Comparison of ENCODE assay signal across 27 cellular contexts in the genomic region with DNA sequence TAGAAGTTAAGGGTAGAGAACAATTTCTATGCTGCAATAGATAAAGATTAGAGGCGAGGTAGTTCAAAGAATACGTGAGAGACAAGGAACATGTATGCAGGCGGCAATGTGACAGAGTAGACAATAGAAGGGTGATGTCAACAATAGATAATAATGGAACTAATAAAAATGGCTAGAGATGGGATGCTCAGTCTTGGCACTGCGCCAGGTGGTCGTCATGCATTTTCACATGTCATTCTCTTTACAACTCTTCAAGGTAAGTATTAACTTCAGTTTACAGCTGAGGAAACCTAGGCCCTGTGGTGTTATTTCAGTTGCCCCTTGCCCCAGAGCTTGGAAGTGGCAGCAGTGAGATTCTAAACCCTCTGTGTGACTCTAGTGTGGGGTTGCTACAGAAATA.
"Had no signal": no experiment of that assay in that cellular context is flagged by ENCODE, and none has a peak within 500 bp of the region (broad histone marks: within the 10 kb centered on the region; RNA-seq: fewer than 3 reads in every experiment).

No MANE protein-coding gene starts in this region.

- H3K4me2 ChIP-seq: SK-N-SH had no signal

- H3K36me3 Mint-ChIP-seq: activated naive CD4-positive, alpha-beta T cell treated with anti-CD3 and anti-CD28 coated beads, Interleukin-2, amount 10 ng/mL, durations not matched to agents 7 days and 5 days; activated naive CD8-positive, alpha-beta T cell treated with anti-CD3 and anti-CD28 coated beads for 36 hours had no signal

- H3K27me3 ChIP-seq: brain microvascular endothelial cell, cardiac muscle cell, Peyer's patch, SJCRH30 had no signal

- H3K4me1 ChIP-seq: Peyer's patch had no signal

- ATAC-seq: activated CD4-positive, CD25-positive, alpha-beta regulatory T cell treated with anti-CD3 and anti-CD28 coated beads, Interleukin-2, amount 50 U/mL, for 24 hours; activated CD8-positive, alpha-beta T cell treated with anti-CD3 and anti-CD28 coated beads for 36 hours; activated T-cell treated with anti-CD3 and anti-CD28 coated beads, Interleukin-2, amount 50 U/mL, for 72 hours had no signal

- H3K9me3 Mint-ChIP-seq: activated CD8-positive, alpha-beta T cell treated with anti-CD3 and anti-CD28 coated beads for 36 hours; activated naive CD4-positive, alpha-beta T cell treated with anti-CD3 and anti-CD28 coated beads, Interleukin-2, amount 10 ng/mL, durations not matched to agents 7 days and 5 days; activated naive CD8-positive, alpha-beta T cell treated with anti-CD3 and anti-CD28 coated beads for 36 hours; activated T-cell treated with anti-CD3 and anti-CD28 coated beads, Interleukin-2, amount 50 U/mL, for 72 hours; activated T-helper 2 cell treated with anti-CD3 and anti-CD28 coated beads, Interferon-gamma antibody, Interleukin-2, Interleukin-4, amounts not matched to agents 10 μg/mL and 5 μg/mL and 100 μg/mL, durations not matched to agents 14 hours and 24 hours and 36 hours had no signal

- H3K27ac Mint-ChIP-seq: activated CD8-positive, alpha-beta T cell treated with anti-CD3 and anti-CD28 coated beads for 36 hours; activated naive CD4-positive, alpha-beta T cell treated with anti-CD3 and anti-CD28 coated beads, Interleukin-2, amount 10 ng/mL, durations not matched to agents 7 days and 5 days; activated naive CD8-positive, alpha-beta T cell treated with anti-CD3 and anti-CD28 coated beads for 36 hours; activated T-cell treated with anti-CD3 and anti-CD28 coated beads, Interleukin-2, amount 50 U/mL, for 72 hours; activated T-helper 2 cell treated with anti-CD3 and anti-CD28 coated beads, Interferon-gamma antibody, Interleukin-2, Interleukin-4, amounts not matched to agents 10 μg/mL and 5 μg/mL and 100 μg/mL, durations not matched to agents 14 hours and 24 hours and 36 hours had no signal

- H3K9me3 ChIP-seq: Peyer's patch, SJCRH30, SK-N-SH had no signal

- H3K4me1 Mint-ChIP-seq: activated naive CD4-positive, alpha-beta T cell treated with anti-CD3 and anti-CD28 coated beads, Interleukin-2, amount 10 ng/mL, durations not matched to agents 7 days and 5 days; activated naive CD8-positive, alpha-beta T cell treated with anti-CD3 and anti-CD28 coated beads for 36 hours had no signal

- DNase-seq: activated CD4-positive, alpha-beta T cell treated with anti-CD3 and anti-CD28 coated beads for 4 hours; activated CD8-positive, alpha-beta memory T cell treated with anti-CD3 and anti-CD28 coated beads, Interleukin-2, amount 50 U/mL, for 4 hours; activated CD8-positive, alpha-beta T cell treated with anti-CD3 and anti-CD28 coated beads for 36 hours; activated gamma-delta T cell treated with Interleukin-2 at 50 U/mL for 16 hours; activated naive CD4-positive, alpha-beta T cell treated with anti-CD3 and anti-CD28 coated beads, Interleukin-2, amount 10 ng/mL, durations not matched to agents 7 days and 5 days; activated naive CD8-positive, alpha-beta T cell treated with anti-CD3 and anti-CD28 coated beads for 36 hours; activated T-cell treated with anti-CD3 and anti-CD28 coated beads, Interleukin-2, amount 50 U/mL, for 72 hours; brain microvascular endothelial cell; cerebellar nuclear complex; Karpas-422; MM.1S; NCI-H1105; NCI-H1436; NCI-H187 treated with DMSO at 0.1 percent for 48 hours; NCI-H2081 treated with DMSO at 0.1 percent for 48 hours; NCI-H446; NCI-H524; NCI-H82; Peyer's patch; Right ventricle myocardium superior; SJCRH30; SK-N-SH; SW 1271 had no signal

- H3K36me3 ChIP-seq: brain microvascular endothelial cell, cardiac muscle cell, Peyer's patch, SJCRH30 had no signal

- H3K27ac ChIP-seq: brain microvascular endothelial cell, cardiac muscle cell, Peyer's patch, RWPE1, SJCRH30 had no signal

- H3K9ac ChIP-seq: SK-N-SH had no signal

- H3K4me3 ChIP-seq: cardiac muscle cell, Peyer's patch, SJCRH30 had no signal

- H3K27me3 Mint-ChIP-seq: activated CD8-positive, alpha-beta T cell treated with anti-CD3 and anti-CD28 coated beads for 36 hours; activated naive CD4-positive, alpha-beta T cell treated with anti-CD3 and anti-CD28 coated beads, Interleukin-2, amount 10 ng/mL, durations not matched to agents 7 days and 5 days; activated naive CD8-positive, alpha-beta T cell treated with anti-CD3 and anti-CD28 coated beads for 36 hours had no signal

- H3K4me3 Mint-ChIP-seq: activated CD8-positive, alpha-beta T cell treated with anti-CD3 and anti-CD28 coated beads for 36 hours; activated naive CD4-positive, alpha-beta T cell treated with anti-CD3 and anti-CD28 coated beads, Interleukin-2, amount 10 ng/mL, durations not matched to agents 7 days and 5 days; activated naive CD8-positive, alpha-beta T cell treated with anti-CD3 and anti-CD28 coated beads for 36 hours; activated T-cell treated with anti-CD3 and anti-CD28 coated beads, Interleukin-2, amount 50 U/mL, for 72 hours had no signal
